ENCODE assay signal across 22 cellular contexts in the genomic region with DNA sequence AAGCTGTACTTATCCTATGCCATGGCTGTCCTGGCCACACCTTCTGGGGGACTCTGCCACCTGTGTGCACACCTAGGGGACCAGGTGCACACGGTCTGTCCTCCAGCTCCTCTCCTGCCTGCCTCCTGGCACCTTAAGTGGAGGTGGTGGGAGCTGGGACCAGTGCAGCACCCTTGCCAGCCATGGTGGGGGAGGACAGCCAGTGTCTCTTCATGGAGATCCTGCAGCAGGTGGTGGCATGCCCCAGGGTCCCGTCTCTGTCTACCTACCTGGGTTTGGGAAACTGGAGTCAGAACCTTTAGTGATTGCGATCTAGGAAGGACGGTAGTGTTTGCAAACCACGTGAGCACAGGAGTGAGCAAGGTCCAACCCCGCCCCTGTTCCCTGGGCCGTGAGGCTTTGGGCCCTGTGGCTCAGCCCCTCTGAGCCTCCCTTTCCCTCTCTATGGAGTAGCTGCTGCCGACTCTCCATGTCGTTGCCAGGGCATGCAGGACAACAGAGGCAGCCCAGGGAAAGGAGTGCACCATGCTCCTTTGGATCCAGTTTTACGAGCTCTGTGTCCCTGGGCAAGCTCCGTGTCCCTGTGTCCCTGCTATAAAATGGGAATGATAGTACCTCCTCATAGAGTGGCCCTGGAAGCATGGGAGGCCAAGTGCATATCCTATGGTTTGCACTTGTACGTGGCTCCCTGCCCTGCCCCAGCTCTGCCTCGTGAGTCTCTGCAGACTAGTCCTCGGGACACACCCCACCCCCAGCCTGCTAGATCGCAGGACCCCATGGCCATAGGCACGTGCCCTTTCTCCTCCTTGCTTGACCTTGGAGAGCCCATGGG. TPM values are rescaled to one million over a fixed set of nuclear protein-coding genes. Genes with fewer than 3 reads are reported as not detected.
DNase-seq lines count a peak whose midpoint lies in the region; ATAC-seq, FAIRE-seq and TF ChIP-seq lines count a peak whose summit lies in the region.
"Had no signal": no experiment of that assay in that cellular context is flagged by ENCODE, and none has a peak within 500 bp of the region (broad histone marks: within the 10 kb centered on the region; RNA-seq: fewer than 3 reads in every experiment).

No MANE protein-coding gene starts in this region.

- DNase-seq in HT-29 (ENCODE audit: low spot score) (peak; percentile 75), bronchial epithelial cell (ENCODE audit: low read depth) (no peak), left lobe of liver (ENCODE audit: low spot score) (peak; percentile 83)
- no peak for DNase-seq in activated T-helper 1 cell treated with anti-CD3 and anti-CD28 coated beads, Interleukin-12 subunit alpha, Interleukin-12 subunit beta, Interleukin-2, Interleukin-4 antibody, amounts not matched to agents 30 ng/mL and 10 ng/mL and 1 ng/mL, durations not matched to agents 14 hours and 24 hours and 36 hours (ENCODE audit: low spot score)
- DNase-seq: activated CD4-positive, alpha-beta T cell treated with anti-CD3 and anti-CD28 coated beads, Interleukin-2, amount 50 U/mL, for 48 hours; activated naive CD8-positive, alpha-beta T cell treated with anti-CD3 and anti-CD28 coated beads, Interleukin-2, amount 10 ng/mL, durations not matched to agents 7 days and 5 days; activated T-cell treated with anti-CD3 and anti-CD28 coated beads, Interleukin-2, amount 50 U/mL, for 4 hours; BE2C; DMS79 treated with DMSO at 0.1 percent for 48 hours; immature natural killer cell; NCI-H1694; NCI-H510A treated with DMSO at 0.1 percent for 48 hours; OCI-M1; SK-N-SH had no signal

- ATAC-seq in left lobe of liver = peak; percentile 92
- ATAC-seq in HG03196 (IDR thresholded peaks at IDR 0.05; ENCODE audit: unreplicated experiment) = no peak
- ATAC-seq in GM18511 (IDR thresholded peaks at IDR 0.05; ENCODE audit: unreplicated experiment) = no peak
- no peak for ATAC-seq in GM21381 (IDR thresholded peaks at IDR 0.05; ENCODE audit: unreplicated experiment)
- ATAC-seq: activated T-cell treated with anti-CD3 and anti-CD28 coated beads, Interleukin-2, amount 50 U/mL, for 4 hours had no signal

- intact Hi-C loops in activated T-helper 1 cell treated with anti-CD3 and anti-CD28 coated beads, Interleukin-12 subunit alpha, Interleukin-12 subunit beta, Interleukin-2, Interleukin-4 antibody, amounts not matched to agents 30 ng/mL and 10 ng/mL and 1 ng/mL, durations not matched to agents 14 hours and 24 hours and 36 hours (cut with micrococcal nuclease) = no loop called here

- peaks cover 8% of the 10 kb centered on the region for H3K4me1 Mint-ChIP-seq in activated T-helper 1 cell treated with anti-CD3 and anti-CD28 coated beads, Interleukin-12 subunit alpha, Interleukin-12 subunit beta, Interleukin-2, Interleukin-4 antibody, amounts not matched to agents 30 ng/mL and 10 ng/mL and 1 ng/mL, durations not matched to agents 14 hours and 24 hours and 36 hours (ENCODE audit: low read depth)

- H3K36me3 Mint-ChIP-seq in activated T-helper 1 cell treated with anti-CD3 and anti-CD28 coated beads, Interleukin-12 subunit alpha, Interleukin-12 subunit beta, Interleukin-2, Interleukin-4 antibody, amounts not matched to agents 30 ng/mL and 10 ng/mL and 1 ng/mL, durations not matched to agents 14 hours and 24 hours and 36 hours (ENCODE audit: low read depth) = no peaks in the 10 kb centered on the region
- H3K36me3 Mint-ChIP-seq: activated naive CD8-positive, alpha-beta T cell treated with anti-CD3 and anti-CD28 coated beads, Interleukin-2, amount 10 ng/mL, durations not matched to agents 7 days and 5 days; immature natural killer cell had no signal

- no peak overlapping the region for H3K27ac Mint-ChIP-seq in activated T-helper 1 cell treated with anti-CD3 and anti-CD28 coated beads, Interleukin-12 subunit alpha, Interleukin-12 subunit beta, Interleukin-2, Interleukin-4 antibody, amounts not matched to agents 30 ng/mL and 10 ng/mL and 1 ng/mL, durations not matched to agents 14 hours and 24 hours and 36 hours
- H3K27ac Mint-ChIP-seq: activated naive CD8-positive, alpha-beta T cell treated with anti-CD3 and anti-CD28 coated beads, Interleukin-2, amount 10 ng/mL, durations not matched to agents 7 days and 5 days; stimulated activated naive CD8-positive, alpha-beta T cell treated with anti-CD3 and anti-CD28 coated beads, Interleukin-15, Interleukin-2, amounts not matched to agents 100 ng/mL and 50 ng/mL, for 24 hours had no signal

- H3K27me3 ChIP-seq in bronchial epithelial cell (ENCODE audit: control insufficient read depth, insufficient read depth, low read length) (no peaks in the 10 kb centered on the region), subcutaneous abdominal adipose tissue (ENCODE audit: control insufficient read depth in 5 of 5, insufficient read depth in 4 of 5, low read length in 5 of 5) (peaks cover 21 to 41% (median 33%) of the 10 kb centered on the region in 5 donors)
- H3K27me3 ChIP-seq: BE2C had no signal

- H3K9me3 ChIP-seq in subcutaneous abdominal adipose tissue (ENCODE audit: control insufficient read depth in 5 of 5, low read length in 5 of 5) = no peaks in the 10 kb centered on the region
- H3K9me3 ChIP-seq: BE2C, SK-N-SH had no signal

- H3K36me3 ChIP-seq in bronchial epithelial cell (ENCODE audit: control insufficient read depth, insufficient read depth, low read length) = peaks cover 21% of the 10 kb centered on the region
- H3K36me3 ChIP-seq in subcutaneous abdominal adipose tissue (ENCODE audit: control insufficient read depth in 5 of 5, insufficient read depth in 5 of 5, low read length in 5 of 5) = no peaks in the 10 kb centered on the region
- H3K36me3 ChIP-seq: BE2C had no signal

- peak; percentile 73 for FAIRE-seq in bronchial epithelial cell (lab: Jason Lieb, UNC)
- FAIRE-seq: TTC549 had no signal

- no peak for TF ChIP-seq CTCF in bronchial epithelial cell (IDR thresholded peaks at IDR 0.05; ENCODE audit: insufficient read depth, low read length, severe bottlenecking)

- no peak overlapping the region for H3K4me3 ChIP-seq in bronchial epithelial cell (ENCODE audit: low read depth, low read length)
- H3K4me3 ChIP-seq in subcutaneous abdominal adipose tissue (ENCODE audit: low read depth in 1 of 5, low read length in 5 of 5) = peak overlapping the region in 1 of 5 donors; percentile 19

- peaks cover 25% of the 10 kb centered on the region for H3K27me3 Mint-ChIP-seq in activated T-helper 1 cell treated with anti-CD3 and anti-CD28 coated beads, Interleukin-12 subunit alpha, Interleukin-12 subunit beta, Interleukin-2, Interleukin-4 antibody, amounts not matched to agents 30 ng/mL and 10 ng/mL and 1 ng/mL, durations not matched to agents 14 hours and 24 hours and 36 hours (ENCODE audit: insufficient read depth)

- H3K4me1 ChIP-seq in subcutaneous abdominal adipose tissue (ENCODE audit: control insufficient read depth in 5 of 5, insufficient read depth in 5 of 5, low read length in 5 of 5) = peaks cover 3 to 95% (median 37%) of the 10 kb centered on the region in 5 donors

- H3K9me3 Mint-ChIP-seq in activated T-helper 1 cell treated with anti-CD3 and anti-CD28 coated beads, Interleukin-12 subunit alpha, Interleukin-12 subunit beta, Interleukin-2, Interleukin-4 antibody, amounts not matched to agents 30 ng/mL and 10 ng/mL and 1 ng/mL, durations not matched to agents 14 hours and 24 hours and 36 hours = no peaks in the 10 kb centered on the region
- H3K9me3 Mint-ChIP-seq: activated naive CD8-positive, alpha-beta T cell treated with anti-CD3 and anti-CD28 coated beads, Interleukin-2, amount 10 ng/mL, durations not matched to agents 7 days and 5 days; activated T-cell treated with anti-CD3 and anti-CD28 coated beads, Interleukin-2, amount 50 U/mL, for 4 hours; immature natural killer cell; stimulated activated naive CD8-positive, alpha-beta T cell treated with anti-CD3 and anti-CD28 coated beads, Interleukin-15, Interleukin-2, amounts not matched to agents 100 ng/mL and 50 ng/mL, for 24 hours had no signal

- H3K9ac ChIP-seq in subcutaneous abdominal adipose tissue (ENCODE audit: low read length in 5 of 5) = no peak overlapping the region
- H3K9ac ChIP-seq: SK-N-SH had no signal

- no peak overlapping the region for H3K4me3 Mint-ChIP-seq in activated T-helper 1 cell treated with anti-CD3 and anti-CD28 coated beads, Interleukin-12 subunit alpha, Interleukin-12 subunit beta, Interleukin-2, Interleukin-4 antibody, amounts not matched to agents 30 ng/mL and 10 ng/mL and 1 ng/mL, durations not matched to agents 14 hours and 24 hours and 36 hours
- H3K4me3 Mint-ChIP-seq: activated naive CD8-positive, alpha-beta T cell treated with anti-CD3 and anti-CD28 coated beads, Interleukin-2, amount 10 ng/mL, durations not matched to agents 7 days and 5 days; activated T-cell treated with anti-CD3 and anti-CD28 coated beads, Interleukin-2, amount 50 U/mL, for 4 hours; immature natural killer cell; stimulated activated naive CD8-positive, alpha-beta T cell treated with anti-CD3 and anti-CD28 coated beads, Interleukin-15, Interleukin-2, amounts not matched to agents 100 ng/mL and 50 ng/mL, for 24 hours had no signal

- H3K27ac ChIP-seq in subcutaneous abdominal adipose tissue (ENCODE audit: low read depth, low read length) = peak overlapping the region; percentile 78

RNA-seq across cellular contexts. Expression of gene ADGRG1, which starts 7.1 kb away (rescaled TPM):
- total RNA-seq in HT-29 (2014; rRNA removed; shearing (Covaris generic)) = 138 TPM in 2 replicates
- total RNA-seq in bronchial epithelial cell (21.1 and 45.3 TPM in 2 replicates), left lobe of liver (5.1 TPM)
- 6.4 and 7.7 TPM in 2 replicates for total RNA-seq in activated T-helper 1 cell treated with anti-CD3 and anti-CD28 coated beads, Interleukin-12 subunit alpha, Interleukin-12 subunit beta, Interleukin-2, Interleukin-4 antibody, amounts not matched to agents 30 ng/mL and 10 ng/mL and 1 ng/mL, durations not matched to agents 14 hours and 24 hours and 36 hours

RNA-seq across cellular contexts. Expression of gene ADGRG3, which starts 32.6 kb away (rescaled TPM):
- total RNA-seq in HT-29 (2014; rRNA removed; shearing (Covaris generic)) = not detected in 2 replicates
- total RNA-seq in bronchial epithelial cell (0.13 TPM in 1 of 2 replicates, not detected in the other), left lobe of liver (0.43 TPM)
- total RNA-seq in activated T-helper 1 cell treated with anti-CD3 and anti-CD28 coated beads, Interleukin-12 subunit alpha, Interleukin-12 subunit beta, Interleukin-2, Interleukin-4 antibody, amounts not matched to agents 30 ng/mL and 10 ng/mL and 1 ng/mL, durations not matched to agents 14 hours and 24 hours and 36 hours = not detected in 2 replicates
- total RNA-seq: activated naive CD8-positive, alpha-beta T cell treated with anti-CD3 and anti-CD28 coated beads, Interleukin-2, amount 10 ng/mL, durations not matched to agents 7 days and 5 days; activated T-cell treated with anti-CD3 and anti-CD28 coated beads, Interleukin-2, amount 50 U/mL, for 4 hours; M059J had no signal

RNA-seq across cellular contexts. Expression of gene DRC7, which starts 59.1 kb away (rescaled TPM):
- not detected in 2 replicates for total RNA-seq in HT-29 (2014; rRNA removed; shearing (Covaris generic))
- total RNA-seq in bronchial epithelial cell (not detected in 2 replicates), left lobe of liver (0.50 TPM)
- total RNA-seq in activated T-helper 1 cell treated with anti-CD3 and anti-CD28 coated beads, Interleukin-12 subunit alpha, Interleukin-12 subunit beta, Interleukin-2, Interleukin-4 antibody, amounts not matched to agents 30 ng/mL and 10 ng/mL and 1 ng/mL, durations not matched to agents 14 hours and 24 hours and 36 hours = not detected in 2 replicates
- total RNA-seq: activated T-cell treated with anti-CD3 and anti-CD28 coated beads, Interleukin-2, amount 50 U/mL, for 4 hours; M059J; posterior vena cava had no signal

Comparison
In these comparisons a context has a peak if more than half of its experiments do, and no peak if none do; other contexts are left out.
1. DNase-seq: peak in HT-29 (single experiment) and left lobe of liver (single experiment); none in bronchial epithelial cell (single experiment) and activated T-helper 1 cell treated with anti-CD3 and anti-CD28 coated beads, Interleukin-12 subunit alpha, Interleukin-12 subunit beta, Interleukin-2, Interleukin-4 antibody, amounts not matched to agents 30 ng/mL and 10 ng/mL and 1 ng/mL, durations not matched to agents 14 hours and 24 hours and 36 hours (single experiment).